ENCODE assay signal across 28 cellular contexts in the genomic region with DNA sequence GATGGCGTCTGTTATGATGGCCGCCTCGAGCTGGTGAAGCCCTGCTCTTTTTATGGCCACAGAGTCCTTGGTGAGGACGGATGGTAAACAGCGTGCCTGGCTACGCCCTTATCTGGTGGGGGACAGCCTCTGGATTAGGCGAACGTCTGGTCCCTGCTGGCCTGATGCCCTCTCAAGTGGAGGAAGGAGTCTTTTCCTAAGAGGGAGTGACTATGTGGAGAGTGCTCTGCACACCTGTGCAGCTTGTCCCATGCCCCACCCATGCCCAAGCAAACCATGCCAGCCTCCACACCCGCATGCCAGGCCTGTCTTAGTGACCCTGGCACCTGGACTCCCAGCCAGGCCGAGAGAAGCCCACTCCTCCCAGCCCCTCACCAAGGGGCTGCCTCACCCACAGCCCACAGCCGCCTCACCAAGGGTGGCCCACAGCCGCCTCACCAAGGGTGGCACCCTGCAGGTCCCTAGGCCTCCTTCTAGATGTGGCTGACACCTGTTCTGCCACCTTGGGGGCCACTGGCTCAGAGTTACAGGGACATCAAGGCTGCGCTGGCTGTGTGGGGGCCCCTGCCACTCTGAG.
"Had no signal": no experiment of that assay in that cellular context is flagged by ENCODE, and none has a peak within 500 bp of the region (broad histone marks: within the 10 kb centered on the region; RNA-seq: fewer than 3 reads in every experiment).

No MANE protein-coding gene starts in this region.

- ATAC-seq: gastrocnemius medialis; natural killer cell treated with Interleukin-12 subunit alpha and Interleukin-12 subunit beta and Interleukin-15 and Interleukin-18, amount 100 ng/mL, for 72 hours; pancreas; stimulated activated naive B cell treated with anti-CD40 and anti-IgM and Interleukin-4, amounts not matched to agents 10 μg/mL and 1 μg/mL and 100 μg/mL, for 72 hours had no signal

- H3K4me3 ChIP-seq: coronary artery, dorsolateral prefrontal cortex, gastrocnemius medialis, lung, pancreas, prostate gland, sigmoid colon, stomach, thyroid gland had no signal

- FAIRE-seq: keratinocyte, pancreas, small intestine, TTC549 had no signal

- H3K27me3 ChIP-seq: dorsolateral prefrontal cortex, gastrocnemius medialis, pancreas, sigmoid colon, stomach, thyroid gland had no signal

- H3K4me1 ChIP-seq: gastrocnemius medialis, pancreas, prostate gland, sigmoid colon, thyroid gland had no signal

- H3K36me3 ChIP-seq: gastrocnemius medialis, neutrophil, pancreas, prostate gland, sigmoid colon, stomach, thyroid gland had no signal

- H3K27ac ChIP-seq: coronary artery, gastrocnemius medialis, neutrophil, pancreas, prostate gland, sigmoid colon, stomach, thyroid gland, VCaP had no signal

- DNase-seq: activated CD4-positive, alpha-beta T cell treated with anti-CD3 and anti-CD28 coated beads for 4 hours; activated CD4-positive, alpha-beta T cell treated with anti-CD3 and anti-CD28 coated beads, Interleukin-2, amount 50 U/mL, for 48 hours; activated CD8-positive, alpha-beta memory T cell treated with anti-CD3 and anti-CD28 coated beads for 24 hours; activated effector memory CD4-positive, alpha-beta T cell treated with Interleukin-2 at 50 U/mL for 16 hours; activated naive CD4-positive, alpha-beta T cell treated with Interleukin-2 at 50 U/mL for 16 hours; anterior cingulate cortex; dorsolateral prefrontal cortex; effector memory CD4-positive, alpha-beta T cell; gastrocnemius medialis; glutamatergic neuron; hippocampal formation; mesendoderm; retina; sigmoid colon; small intestine; stimulated activated naive B cell treated with anti-CD40 and anti-IgM and Interleukin-4, amounts not matched to agents 10 μg/mL and 1 μg/mL and 100 μg/mL, for 72 hours; stomach; T-helper 9 cell; thyroid gland had no signal

- H3K9me3 ChIP-seq: gastrocnemius medialis, neutrophil, pancreas, prostate gland, sigmoid colon, stomach, thyroid gland had no signal
